ENCODE assay signal across 11 cellular contexts in the genomic region with DNA sequence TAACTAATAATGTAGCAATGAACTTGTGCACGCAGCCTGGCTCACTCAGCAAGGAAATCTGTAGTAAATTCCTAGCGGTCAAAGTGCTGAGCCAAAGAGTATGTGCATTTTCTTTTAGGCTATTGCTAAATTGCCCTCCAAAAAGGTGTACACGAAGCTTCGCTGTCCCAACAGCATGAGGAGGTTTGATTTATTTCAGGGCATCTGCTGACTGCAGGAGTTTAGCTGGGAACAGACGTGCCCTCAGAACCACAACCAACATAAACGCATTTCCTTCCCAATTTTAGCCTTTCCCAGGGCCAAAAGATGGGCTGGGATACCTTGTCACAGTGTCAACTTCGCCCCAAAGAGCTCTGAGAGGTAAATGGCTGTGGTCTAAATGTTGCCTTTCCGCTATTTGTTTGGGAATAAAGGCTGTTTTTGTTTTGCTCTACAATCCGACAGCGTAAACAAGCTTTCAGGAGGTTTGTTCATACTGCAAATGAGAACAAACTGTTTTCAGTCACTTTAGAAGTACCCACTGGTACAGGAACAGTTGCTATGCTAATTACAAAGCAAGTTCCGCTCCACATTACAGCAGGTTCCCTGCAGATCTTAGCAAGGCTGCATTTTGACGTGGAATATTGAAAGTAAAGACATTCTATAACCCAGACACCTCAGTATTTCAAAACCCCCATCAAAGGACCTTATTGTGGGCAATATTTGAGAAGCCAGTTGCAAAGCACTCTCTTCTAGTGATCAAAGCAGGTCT. TPM values are rescaled to one million over a fixed set of nuclear protein-coding genes. Genes with fewer than 3 reads are reported as not detected.
DNase-seq lines count a peak whose midpoint lies in the region; ATAC-seq and TF ChIP-seq lines count a peak whose summit lies in the region.
"Had no signal": no experiment of that assay in that cellular context is flagged by ENCODE, and none has a peak within 500 bp of the region (broad histone marks: within the 10 kb centered on the region; RNA-seq: fewer than 3 reads in every experiment).

No MANE protein-coding gene starts in this region.

- no peaks in the 10 kb centered on the region for H3K9me3 Mint-ChIP-seq in natural killer cell

- H3K4me3 Mint-ChIP-seq in natural killer cell: peak overlapping the region; percentile 28

- no peaks in the 10 kb centered on the region for H3K27me3 Mint-ChIP-seq in natural killer cell (ENCODE audit: low read depth in 2 of 2)

- TF ChIP-seq CTCF in natural killer cell (IDR thresholded peaks at IDR 0.05): no peak

- H3K27ac Mint-ChIP-seq in natural killer cell: peak overlapping the region; percentile 52 to 58

- intact Hi-C loops in natural killer cell (cut with micrococcal nuclease): no loop called here

- H3K4me1 Mint-ChIP-seq in natural killer cell: peaks cover 47 to 71% of the 10 kb centered on the region in 2 donors

- ATAC-seq in natural killer cell: no peak
- ATAC-seq in HG02840 (IDR thresholded peaks at IDR 0.05; ENCODE audit: low FRiP score, unreplicated experiment): no peak
- no peak for ATAC-seq in HG03565 (IDR thresholded peaks at IDR 0.05; ENCODE audit: unreplicated experiment)
- ATAC-seq: PC-3 had no signal

- H3K36me3 Mint-ChIP-seq in natural killer cell: peaks cover 9% of the 10 kb centered on the region

- DNase-seq in AG08395 (ENCODE audit: low spot score) (peak; percentile 62), GM04504 (ENCODE audit: low read depth) (peak; percentile 69), amniotic epithelial cell (ENCODE audit: low read depth) (peak; percentile 53), natural killer cell (no peak), NCI-H748 treated with DMSO at 0.1 percent for 48 hours (lab: John Stamatoyannopoulos, UW) (no peak), NK-92 (lab: John Stamatoyannopoulos, UW; ENCODE audit: unreplicated experiment) (no peak)
- DNase-seq: DMS53, PC-3 had no signal

RNA-seq across cellular contexts. Expression of a gene that starts 16.7 kb away (rescaled TPM):
- total RNA-seq in natural killer cell: 100 to 1,000 TPM; 134 to 193 (median 178) TPM

RNA-seq across cellular contexts. Expression of a gene that starts 37.0 kb away (rescaled TPM):
- under 1 TPM; 0.14 to 0.52 (median 0.40) TPM for total RNA-seq in natural killer cell
- total RNA-seq: kidney epithelial cell, PC-3 had no signal

Comparison
In these comparisons a context has a peak if more than half of its experiments do, and no peak if none do; other contexts are left out.
1. DNase-seq: peak in AG08395 (single experiment), GM04504 (single experiment) and amniotic epithelial cell (single experiment); none in natural killer cell (single experiment), NCI-H748 treated with DMSO at 0.1 percent for 48 hours (single experiment) and NK-92 (single experiment).